21 cellular contexts compared by ENCODE assay signal in the genomic region with DNA sequence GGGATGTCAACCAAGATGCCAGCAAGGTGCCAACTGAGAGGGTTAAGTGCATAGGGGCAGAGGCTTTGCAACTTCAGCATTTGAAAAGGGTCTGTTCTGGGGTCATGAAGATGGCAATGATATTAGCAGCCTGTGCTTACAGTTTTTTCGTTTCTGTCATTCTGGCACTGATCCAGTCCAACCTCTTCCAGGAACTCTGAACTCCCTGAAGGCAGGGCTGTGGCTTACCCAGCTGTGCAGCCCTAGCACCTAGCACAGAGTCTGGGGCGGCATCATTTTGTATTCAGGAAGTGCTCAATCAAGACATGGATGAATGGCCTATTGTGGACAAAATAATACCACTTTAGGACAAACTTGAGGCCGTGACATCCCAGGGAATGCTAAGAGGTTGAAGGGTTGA. TPM values are rescaled to one million over a fixed set of nuclear protein-coding genes. Genes with fewer than 3 reads are reported as not detected.
DNase-seq lines count a peak whose midpoint lies in the region; ATAC-seq, FAIRE-seq and TF ChIP-seq lines count a peak whose summit lies in the region.
"Had no signal": no experiment of that assay in that cellular context is flagged by ENCODE, and none has a peak within 500 bp of the region (broad histone marks: within the 10 kb centered on the region; RNA-seq: fewer than 3 reads in every experiment).

No MANE protein-coding gene starts in this region.

- TF ChIP-seq CTCF in DND-41 (IDR thresholded peaks at IDR 0.05; ENCODE audit: borderline replicate concordance, extremely low read depth, low read length, poor library complexity, severe bottlenecking) (no peak), K562 (IDR thresholded peaks at IDR 0.05 in 2 of 3, conservative IDR thresholded peaks at IDR 0.05 in 1 of 3; ENCODE audit: insufficient read depth in 2 of 3, low read depth in 1 of 3, low read length in 3 of 3) (no peak), GM10248 (IDR thresholded peaks at IDR 0.05; ENCODE audit: control extremely low read depth, extremely low read depth, low read depth, missing control alignments) (no peak)

- no peaks in the 10 kb centered on the region for H3K27me3 ChIP-seq in BLaER1
- H3K27me3 ChIP-seq in DND-41 (ENCODE audit: insufficient read depth, low read length, poor library complexity), result no peaks in the 10 kb centered on the region
- H3K27me3 ChIP-seq in K562 (ENCODE audit: control insufficient read depth in 2 of 2, insufficient read depth in 2 of 2, low read length in 2 of 2), result no peaks in the 10 kb centered on the region
- H3K27me3 ChIP-seq in mesenchymal stem cell (ENCODE audit: control insufficient read depth in 1 of 2, insufficient read depth in 1 of 2, low read length in 2 of 2), result peaks cover 4 to 32% of the 10 kb centered on the region in 2 experiments
- H3K27me3 ChIP-seq: BE2C, MG63 had no signal

- TF ChIP-seq RAD21 in K562 (CRISPR knock-in tag; conservative IDR thresholded peaks at IDR 0.05 in 1 of 2, IDR thresholded peaks at IDR 0.05 in 1 of 2), result no peak

- peak overlapping the region; percentile 12 for H2BK15ac ChIP-seq in mesenchymal stem cell (ENCODE audit: low read depth, poor library complexity, severe bottlenecking)

- 57% methylated on average over 3 of the region's 3 CpGs for WGBS in K562 (ENCODE audit: insufficient coverage, low coverage, missing lambda C conversion rate)
- WGBS in mesenchymal stem cell, result 74% methylated on average over 3 of the region's 3 CpGs

- H3K79me1 ChIP-seq in mesenchymal stem cell (replicated peaks; ENCODE audit: low read length, poor library complexity, severe bottlenecking), result no peaks in the 10 kb centered on the region

- POLR2A ChIA-PET in K562 (lab: Yijun Ruan, JAX) (no interaction called here), GM10248 (lab: Yijun Ruan, JAX) (no interaction called here)

- CTCF ChIA-PET in K562 (lab: Yijun Ruan, JAX; ENCODE audit: low intra/inter-chr PET ratio) (no interaction called here), GM10248 (lab: Yijun Ruan, JAX) (no interaction called here)

- H3K4me3 ChIP-seq in BLaER1 (no peak overlapping the region), DND-41 (ENCODE audit: low read depth in 1 of 2, low read length in 2 of 2) (no peak overlapping the region), K562 (no peak overlapping the region), mesenchymal stem cell (ENCODE audit: insufficient read depth in 1 of 2, low read depth in 1 of 2, low read length in 2 of 2) (no peak overlapping the region)
- H3K4me3 ChIP-seq: MG63 had no signal

- no TSS peak for BruUV-seq in K562 (replicated peaks; lab: Mats Ljungman, UMichigan)

- in situ Hi-C loops in K562 (cut with MboI), result no loop called here

- no peak for TF ChIP-seq EP300 in K562 (IDR thresholded peaks at IDR 0.05; ENCODE audit: low read length)

- peak; percentile 83 for DNase-seq in DND-41
- DNase-seq in K562 (ENCODE audit: extremely low read depth in 1 of 4, low spot score in 3 of 4), result peak in 1 of 4 experiments; percentile 52
- DNase-seq in mesenchymal stem cell, result no peak
- DNase-seq in Kasumi-1 (lab: John Stamatoyannopoulos, UW), result no peak
- DNase-seq in NCI-H526 (lab: John Stamatoyannopoulos, UW), result no peak
- no peak for DNase-seq in GM10248 (ENCODE audit: extremely low spot score)
- DNase-seq: BE2C; CD4-positive, alpha-beta T cell; COR-L47; GOT3; IMR-90; Karpas-422; MG63; NCI-H1417; NCI-H1694 treated with DMSO at 0.1 percent for 48 hours; NCI-H2081 treated with DMSO at 0.1 percent for 48 hours; NCI-H446 treated with DMSO at 0.1 percent for 48 hours; SHP77 had no signal

- H3K14ac ChIP-seq in mesenchymal stem cell (ENCODE audit: low read length in 2 of 2), result no peak overlapping the region

- H3K36me3 ChIP-seq in BLaER1, result no peaks in the 10 kb centered on the region
- no peaks in the 10 kb centered on the region for H3K36me3 ChIP-seq in DND-41 (ENCODE audit: insufficient read depth, low read length)
- H3K36me3 ChIP-seq in K562 (ENCODE audit: control insufficient read depth, insufficient read depth, low read length), result no peaks in the 10 kb centered on the region
- no peaks in the 10 kb centered on the region for H3K36me3 ChIP-seq in mesenchymal stem cell (ENCODE audit: control insufficient read depth in 1 of 2, insufficient read depth in 2 of 2, low read depth in 1 of 2, low read length in 2 of 2)
- H3K36me3 ChIP-seq: BE2C, MG63 had no signal

- H3K27ac ChIP-seq in BLaER1, result no peak overlapping the region
- peak overlapping the region; percentile 69 for H3K27ac ChIP-seq in DND-41 (ENCODE audit: low read length)
- no peak overlapping the region for H3K27ac ChIP-seq in K562 (ENCODE audit: extremely low read depth, low read depth, low read length)
- H3K27ac ChIP-seq in mesenchymal stem cell (ENCODE audit: low read length, poor library complexity, severe bottlenecking), result no peak overlapping the region

- no peak overlapping the region for H2AK5ac ChIP-seq in mesenchymal stem cell (ENCODE audit: low read length, severe bottlenecking)

- H4K91ac ChIP-seq in mesenchymal stem cell (ENCODE audit: low read length), result peak overlapping the region; percentile 34

- peak; percentile 72 for FAIRE-seq in K562 (lab: Jason Lieb, UNC)
- FAIRE-seq: GM12892, GM18507 had no signal

- ATAC-seq in DND-41 (ENCODE audit: insufficient read depth, low read depth) (peak; percentile 89), K562 (no peak)

- H4K20me1 ChIP-seq in BLaER1 (no peaks in the 10 kb centered on the region), DND-41 (ENCODE audit: insufficient read depth, low read length) (no peaks in the 10 kb centered on the region), K562 (replicated peaks; ENCODE audit: control insufficient read depth, insufficient read depth, low read length) (no peaks in the 10 kb centered on the region)

- H3K4me1 ChIP-seq in BLaER1, result peaks cover 43% of the 10 kb centered on the region
- H3K4me1 ChIP-seq in DND-41 (ENCODE audit: insufficient read depth, low read length), result peaks cover 35% of the 10 kb centered on the region
- H3K4me1 ChIP-seq in K562 (replicated peaks in 1 of 2; ENCODE audit: control insufficient read depth in 2 of 2, insufficient read depth in 2 of 2, low read length in 2 of 2), result peaks cover 20 to 45% of the 10 kb centered on the region in 2 experiments
- H3K4me1 ChIP-seq in mesenchymal stem cell (ENCODE audit: control insufficient read depth, insufficient read depth, low read depth, low read length), result no peaks in the 10 kb centered on the region

- H3K23ac ChIP-seq in mesenchymal stem cell (ENCODE audit: low read length in 2 of 2), result no peak overlapping the region

- peak overlapping the region; percentile 75 for H3K4me2 ChIP-seq in BLaER1
- H3K4me2 ChIP-seq in DND-41 (ENCODE audit: insufficient read depth, low read length), result peak overlapping the region; percentile 19
- no peak overlapping the region for H3K4me2 ChIP-seq in K562 (ENCODE audit: insufficient read depth, low read length)
- H3K4me2 ChIP-seq in mesenchymal stem cell (ENCODE audit: low read length, poor library complexity, severe bottlenecking), result no peak overlapping the region

- no peak overlapping the region for H2BK120ac ChIP-seq in mesenchymal stem cell (ENCODE audit: low read depth, low read length)

- no peaks in the 10 kb centered on the region for H3K9me1 ChIP-seq in K562 (ENCODE audit: control insufficient read depth, insufficient read depth, low read length)

- H2BK12ac ChIP-seq in mesenchymal stem cell (ENCODE audit: low read length in 2 of 2), result no peak overlapping the region

- peaks cover 9% of the 10 kb centered on the region; the same call in 1 of the 2 replicates for H3K9me3 ChIP-seq in BLaER1
- no peaks in the 10 kb centered on the region for H3K9me3 ChIP-seq in DND-41 (ENCODE audit: insufficient read depth, low read length, severe bottlenecking)
- no peaks in the 10 kb centered on the region for H3K9me3 ChIP-seq in K562 (replicated peaks; ENCODE audit: control insufficient read depth, insufficient read depth, low read depth, low read length)
- H3K9me3 ChIP-seq in mesenchymal stem cell (ENCODE audit: control insufficient read depth, low read length), result no peaks in the 10 kb centered on the region
- H3K9me3 ChIP-seq: BE2C, MG63 had no signal

- no peak for TF ChIP-seq POLR2A in K562 (conservative IDR thresholded peaks at IDR 0.05)

- H2BK5ac ChIP-seq in mesenchymal stem cell (ENCODE audit: low read depth, low read length, poor library complexity, severe bottlenecking), result no peak overlapping the region

- no peak overlapping the region for H4K8ac ChIP-seq in mesenchymal stem cell (ENCODE audit: low read length)

- H2AFZ ChIP-seq in DND-41 (ENCODE audit: low read depth, low read length) (peak overlapping the region; percentile 46), K562 (ENCODE audit: low read depth, low read length) (peak overlapping the region; percentile 60; the same call in 1 of the 2 replicates), mesenchymal stem cell (ENCODE audit: low read depth, low read length) (no peak overlapping the region)

- peak overlapping the region; percentile 28 to 74 for H3K18ac ChIP-seq in mesenchymal stem cell (ENCODE audit: low read depth in 1 of 2, low read length in 2 of 2)

- no peak overlapping the region for H3K4ac ChIP-seq in mesenchymal stem cell (ENCODE audit: low read depth in 1 of 2, low read length in 2 of 2)

- no peak overlapping the region for H3K9ac ChIP-seq in BLaER1
- H3K9ac ChIP-seq in DND-41 (ENCODE audit: low read depth, low read length), result peak overlapping the region; percentile 4; the same call in 1 of the 2 replicates
- H3K9ac ChIP-seq in K562 (ENCODE audit: insufficient read depth in 1 of 2, low read depth in 2 of 2, low read length in 2 of 2), result peak overlapping the region in 1 of 2 experiments; percentile 70; a peak in 1 of 4 replicates
- H3K9ac ChIP-seq in mesenchymal stem cell (ENCODE audit: low read length), result no peak overlapping the region

- intact Hi-C loops in K562 (cut with micrococcal nuclease), result no loop called here

- H3K79me2 ChIP-seq in DND-41 (ENCODE audit: insufficient read depth, low read length), result no peaks in the 10 kb centered on the region
- H3K79me2 ChIP-seq in K562 (ENCODE audit: control insufficient read depth, insufficient read depth, low read length), result no peaks in the 10 kb centered on the region

RNA-seq across cellular contexts. Expression of gene HES1, which starts 51.6 kb away (rescaled TPM):
- total RNA-seq in K562 (2011; cell fraction: chromatin; rRNA removed; ENCODE audit: low replicate concordance), result 7.6 and 9.1 TPM in 2 replicates
- total RNA-seq in K562 (2011; cell fraction: nucleolus; rRNA removed), result 13.3 and 13.7 TPM in 2 replicates
- total RNA-seq in K562 (2011; cell fraction: nucleoplasm; rRNA removed), result 10.1 and 12.0 TPM in 2 replicates
- total RNA-seq in K562 (2014; rRNA removed) (37.0 and 46.8 TPM in 2 replicates), K562 (2014; rRNA removed; fragmentation: Illumina TruSeq; extraction: Trizol) (17.7 and 17.8 TPM in 2 replicates), K562 (2015; rRNA removed; fragmentation: Illumina TruSeq; extraction: Trizol) (24.0 and 24.9 TPM in 2 replicates), K562 (2021) (30.5 and 39.1 TPM in 2 replicates)
- polyA plus RNA-seq in K562 (2011; rRNA removed) (4.8 and 9.0 TPM in 2 replicates), K562 (2014; fragmentation: Illumina TruSeq; extraction: Trizol) (16.7 and 19.3 TPM in 2 replicates), K562 (2014; fragmentation: Nextera tagmentation; extraction: Ambion mirVana) (1 to 10 TPM; 3.4 to 6.3 TPM), K562 (2014; rRNA removed) (23.1 and 32.2 TPM in 2 replicates)
- polyA plus RNA-seq in K562 (2011; cell fraction: cytosol; rRNA removed), result 4.5 and 21.4 TPM in 2 replicates
- polyA plus RNA-seq in K562 (2011; cell fraction: nucleus; rRNA removed), result 7.4 and 25.5 TPM in 2 replicates
- polyA plus RNA-seq in K562 (2012), result 45.6 and 82.2 TPM in 2 replicates
- 2.8 and 7.0 TPM in 2 replicates for polyA minus RNA-seq in K562 (2011; rRNA and poly(A)+ RNA removed)
- 7.7 and 23.0 TPM in 2 replicates for polyA minus RNA-seq in K562 (2011; cell fraction: cytosol; rRNA and poly(A)+ RNA removed)
- 12.7 and 22.8 TPM in 2 replicates for polyA minus RNA-seq in K562 (2011; cell fraction: nucleus; rRNA and poly(A)+ RNA removed)
- polyA plus RNA-seq in mesenchymal stem cell (2013, experiment 1 of 2), result 194 TPM
- polyA plus RNA-seq in mesenchymal stem cell (2013, experiment 2 of 2), result 184 TPM

Comparison
In these comparisons a context has a peak if more than half of its experiments do, and no peak if none do; other contexts are left out.
1. H3K4me2 ChIP-seq: peak in BLaER1 (single experiment) and DND-41 (single experiment); none in K562 (single experiment) and mesenchymal stem cell (single experiment).